Comparison of ENCODE assay signal across 15 cellular contexts in genomic region chr3:25281041-25281842, GRCh38.
"Had no signal": no experiment of that assay in that cellular context is flagged by ENCODE, and none has a peak within 500 bp of the region (broad histone marks: within the 10 kb centered on the region; RNA-seq: fewer than 3 reads in every experiment).

No MANE protein-coding gene starts in this region.

- H3K4me1 ChIP-seq: esophagus squamous epithelium, pancreas, uterus had no signal

- H3K27me3 ChIP-seq: esophagus squamous epithelium, hepatocyte, pancreas, tibial artery, uterus had no signal

- H3K27ac ChIP-seq: coronary artery, esophagus squamous epithelium, hepatocyte, pancreas, tibial artery, uterus had no signal

- H3K4me3 ChIP-seq: coronary artery, esophagus squamous epithelium, hepatocyte, pancreas, tibial artery, uterus had no signal

- H3K36me3 ChIP-seq: esophagus squamous epithelium, pancreas, tibial artery, uterus had no signal

- ATAC-seq: naive thymus-derived CD4-positive, alpha-beta T cell; pancreas; stimulated activated naive B cell treated with anti-CD40 and anti-IgM and Interleukin-4, amounts not matched to agents 10 μg/mL and 1 μg/mL and 100 μg/mL, for 72 hours had no signal

- DNase-seq: activated naive CD4-positive, alpha-beta T cell; activated naive CD8-positive, alpha-beta T cell treated with anti-CD3 and anti-CD28 coated beads, Interleukin-2, amount 10 ng/mL, durations not matched to agents 7 days and 5 days; activated T-cell treated with anti-CD3 and anti-CD28 coated beads for 4 hours; central memory CD4-positive, alpha-beta T cell; esophagus squamous epithelium; islet precursor cell; mammary epithelial cell; naive thymus-derived CD4-positive, alpha-beta T cell; pancreas; stimulated activated CD4-positive, alpha-beta T cell treated with anti-CD3 and anti-CD28 coated beads, Interleukin-2, amount 100 ng/mL, for 48 hours; stimulated activated naive B cell treated with anti-CD40 and anti-IgM and Interleukin-4, amounts not matched to agents 10 μg/mL and 1 μg/mL and 100 μg/mL, for 72 hours; tibial artery; uterus had no signal

- H3K9me3 ChIP-seq: esophagus squamous epithelium, pancreas, tibial artery, uterus had no signal
